36 cellular contexts compared by ENCODE assay signal in the genomic region with DNA sequence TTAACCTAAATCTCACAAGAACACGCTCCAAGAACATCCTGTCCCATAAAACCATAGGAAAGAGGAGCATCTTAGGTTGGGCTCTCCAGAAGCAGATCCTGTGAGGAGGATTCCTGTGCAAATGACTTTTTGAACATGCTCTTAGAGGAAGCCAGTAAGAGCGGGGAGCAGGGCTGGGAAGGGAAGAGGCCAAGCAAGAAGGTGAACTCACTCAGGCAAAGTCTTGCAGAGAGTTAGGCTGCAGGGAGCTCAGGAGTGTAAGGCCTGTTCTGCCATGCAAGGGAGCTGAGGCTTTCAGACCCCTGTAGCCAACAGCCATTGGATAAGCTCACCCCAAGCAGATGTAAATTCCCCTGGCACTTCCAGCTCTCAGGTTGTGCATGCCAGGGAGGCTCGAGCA.
"Had no signal": no experiment of that assay in that cellular context is flagged by ENCODE, and none has a peak within 500 bp of the region (broad histone marks: within the 10 kb centered on the region; RNA-seq: fewer than 3 reads in every experiment).

No MANE protein-coding gene starts in this region.

- H3K36me3 ChIP-seq: MG63 had no signal

- H3K9me3 ChIP-seq: MG63 had no signal

- DNase-seq: Karpas-422, Kasumi-1, MG63, MM.1S, MV-4-11, NCI-H1048, NCI-H1092, NCI-H1092 treated with DMSO at 0.1 percent for 48 hours, NCI-H1105, NCI-H1105 treated with DMSO at 0.1 percent for 48 hours, NCI-H1417, NCI-H1417 treated with DMSO at 0.1 percent for 48 hours, NCI-H1436, NCI-H1436 treated with DMSO at 0.1 percent for 48 hours, NCI-H146, NCI-H1694, NCI-H1694 treated with DMSO at 0.1 percent for 48 hours, NCI-H187, NCI-H187 treated with DMSO at 0.1 percent for 48 hours, NCI-H1930, NCI-H2029, NCI-H2029 treated with DMSO at 0.1 percent for 48 hours, NCI-H2081, NCI-H2081 treated with DMSO at 0.1 percent for 48 hours, NCI-H2107, NCI-H2171, NCI-H2171 treated with DMSO at 0.1 percent for 48 hours, NCI-H2227 treated with DMSO at 0.1 percent for 48 hours, NCI-H226, NCI-H345, NCI-H446, NCI-H446 treated with DMSO at 0.1 percent for 48 hours, NCI-H510A, NCI-H510A treated with DMSO at 0.1 percent for 48 hours, NCI-H524 had no signal

- H3K27ac ChIP-seq: KMS-11 had no signal

- H3K9ac ChIP-seq: KMS-11 had no signal

- H3K4me2 ChIP-seq: KMS-11 had no signal

- H3K4me3 ChIP-seq: MG63 had no signal

- H3K27me3 ChIP-seq: MG63 had no signal
